In genomic region chr11:33534575-33534974, GRCh38 we compare ENCODE assay signal across 19 cellular contexts.
DNase-seq lines count a peak whose midpoint lies in the region; ATAC-seq, FAIRE-seq and TF ChIP-seq lines count a peak whose summit lies in the region.
"Had no signal": no experiment of that assay in that cellular context is flagged by ENCODE, and none has a peak within 500 bp of the region (broad histone marks: within the 10 kb centered on the region; RNA-seq: fewer than 3 reads in every experiment).

No MANE protein-coding gene starts in this region.

- in situ Hi-C loops in astrocyte of the spinal cord (cut with HindIII; ENCODE audit: low sequenced_read_pairs): no loop called here

- FAIRE-seq in GM12892 (lab: Jason Lieb, UNC): peak; percentile 56
- FAIRE-seq: RCC 7860 had no signal

- H3K4me3 ChIP-seq in astrocyte of the spinal cord (ENCODE audit: low read depth, low read length): no peak overlapping the region
- H3K4me3 ChIP-seq: SJCRH30 had no signal

- H3K4me1 Mint-ChIP-seq in activated T-helper 17 cell treated with anti-CD3 and anti-CD28 coated beads, Interleukin-2, amount 50 U/mL, for 72 hours: no peaks in the 10 kb centered on the region
- H3K4me1 Mint-ChIP-seq: B cell; CD4-positive, alpha-beta memory T cell had no signal

- DNase-seq in GM12892 (ENCODE audit: insufficient read length) (no peak), M059J (ENCODE audit: low read depth) (peak; percentile 79), astrocyte of the spinal cord (ENCODE audit: low read depth, low spot score) (peak; percentile 41), kidney tubule cell (ENCODE audit: low spot score) (peak; percentile 60), KG1 (lab: John Stamatoyannopoulos, UW) (no peak), NCI-H82 (lab: John Stamatoyannopoulos, UW) (no peak)
- DNase-seq in activated CD4-positive, alpha-beta T cell treated with anti-CD3 and anti-CD28 coated beads, Interleukin-2, amount 50 U/mL, for 48 hours: no peak
- DNase-seq: CD4-positive, alpha-beta memory T cell; DND-41; GOT3; MM.1S; NCI-H1105; NCI-H187; NCI-H446; NCI-H774; SJCRH30 had no signal

- no peaks in the 10 kb centered on the region for H3K36me3 Mint-ChIP-seq in activated T-helper 17 cell treated with anti-CD3 and anti-CD28 coated beads, Interleukin-2, amount 50 U/mL, for 72 hours (ENCODE audit: low read depth)

- TF ChIP-seq POLR2A in GM12892 (IDR thresholded peaks at IDR 0.05; ENCODE audit: low read depth, low read length): no peak

- no peak overlapping the region for H3K4me3 Mint-ChIP-seq in activated T-helper 17 cell treated with anti-CD3 and anti-CD28 coated beads, Interleukin-2, amount 50 U/mL, for 72 hours
- H3K4me3 Mint-ChIP-seq: B cell; CD4-positive, alpha-beta memory T cell had no signal

- ATAC-seq in activated T-helper 17 cell treated with anti-CD3 and anti-CD28 coated beads, Interleukin-2, amount 50 U/mL, for 72 hours (replicated peaks): no peak

- H3K9me3 Mint-ChIP-seq in activated T-helper 17 cell treated with anti-CD3 and anti-CD28 coated beads, Interleukin-2, amount 50 U/mL, for 72 hours: no peaks in the 10 kb centered on the region

- TF ChIP-seq CTCF in astrocyte of the spinal cord (IDR thresholded peaks at IDR 0.05; ENCODE audit: low read depth, low read length): no peak

- H3K27ac Mint-ChIP-seq in activated T-helper 17 cell treated with anti-CD3 and anti-CD28 coated beads, Interleukin-2, amount 50 U/mL, for 72 hours: no peak overlapping the region
- H3K27ac Mint-ChIP-seq: B cell; CD4-positive, alpha-beta memory T cell had no signal

- H3K27me3 Mint-ChIP-seq in activated T-helper 17 cell treated with anti-CD3 and anti-CD28 coated beads, Interleukin-2, amount 50 U/mL, for 72 hours: peaks cover 24% of the 10 kb centered on the region

Comparison
In these comparisons a context has a peak if more than half of its experiments do, and no peak if none do; other contexts are left out.
1. DNase-seq: peak in M059J (single experiment), astrocyte of the spinal cord (single experiment) and kidney tubule cell (single experiment); none in GM12892 (single experiment), KG1 (single experiment), activated CD4-positive, alpha-beta T cell treated with anti-CD3 and anti-CD28 coated beads, Interleukin-2, amount 50 U/mL, for 48 hours (0 of 2) and NCI-H82 (single experiment).